21 cellular contexts compared by ENCODE assay signal in the genomic region with DNA sequence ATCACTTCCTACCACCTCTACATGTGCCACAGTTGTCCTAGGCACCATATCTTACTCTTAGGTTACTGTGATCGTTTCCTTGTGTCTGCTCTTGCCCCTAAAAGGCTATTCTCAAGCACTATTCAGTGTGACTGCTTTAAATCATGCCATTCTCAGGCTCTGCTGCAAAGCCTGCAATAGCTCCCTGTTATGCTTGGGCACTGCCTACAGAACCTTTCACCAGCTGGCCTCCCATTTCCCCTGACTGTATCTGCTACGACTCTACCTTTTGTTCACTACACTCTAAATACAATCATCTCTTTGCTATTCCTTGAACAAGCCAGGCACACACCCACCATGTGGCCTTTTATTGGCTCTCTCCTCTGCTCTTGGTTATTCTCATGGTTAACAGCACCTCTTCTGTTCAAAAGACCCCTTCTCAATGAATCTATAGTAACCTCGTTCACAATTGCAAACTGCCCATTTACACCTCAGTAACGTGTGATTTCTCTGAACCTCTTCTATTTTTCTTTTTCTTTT. TPM values are rescaled to one million over a fixed set of nuclear protein-coding genes. Genes with fewer than 3 reads are reported as not detected.
DNase-seq lines count a peak whose midpoint lies in the region; ATAC-seq and TF ChIP-seq lines count a peak whose summit lies in the region.
"Had no signal": no experiment of that assay in that cellular context is flagged by ENCODE, and none has a peak within 500 bp of the region (broad histone marks: within the 10 kb centered on the region; RNA-seq: fewer than 3 reads in every experiment).

No MANE protein-coding gene starts in this region.

- BruUV-seq in Panc1 (replicated peaks; lab: Mats Ljungman, UMichigan): no TSS peak

- TF ChIP-seq CTCF in Panc1 (IDR thresholded peaks at IDR 0.05): no peak
- no peak for TF ChIP-seq CTCF in prostate gland (IDR thresholded peaks at IDR 0.05)

- no peak for TF ChIP-seq POLR2A in prostate gland (IDR thresholded peaks at IDR 0.05)

- in situ Hi-C loops in HAP-1 (cut with MboI; ENCODE audit: low sequenced_read_pairs): no loop called here
- in situ Hi-C loops in Panc1 (cut with HindIII; ENCODE audit: low pct_unique_long_range_greater_than_20kb, low sequenced_read_pairs): no loop called here

- CTCF ChIA-PET in Panc1 (lab: Charles Lee): no interaction called here

- H3K27me3 ChIP-seq in HAP-1 (ENCODE audit: low read depth): no peaks in the 10 kb centered on the region
- H3K27me3 ChIP-seq in Panc1 (ENCODE audit: control insufficient read depth, insufficient read depth, low read length): no peaks in the 10 kb centered on the region
- H3K27me3 ChIP-seq in prostate gland (replicated peaks; ENCODE audit: insufficient read depth): no peaks in the 10 kb centered on the region
- H3K27me3 ChIP-seq: dorsolateral prefrontal cortex, transverse colon had no signal

- POLR2A ChIA-PET in Panc1 (lab: Charles Lee): no interaction called here

- intact Hi-C loops in Panc1 (cut with micrococcal nuclease; ENCODE audit: unreplicated experiment): no loop called here
- intact Hi-C loops in prostate gland (cut with DNase I): no loop called here

- H3K27ac ChIP-seq in Panc1 (ENCODE audit: low read length): no peak overlapping the region
- H3K27ac ChIP-seq in mesodermal cell (ENCODE audit: low read depth, low read length, severe bottlenecking): peak overlapping the region; percentile 23
- H3K27ac ChIP-seq in prostate gland: no peak overlapping the region
- H3K27ac ChIP-seq: dorsolateral prefrontal cortex, epithelial cell of prostate, KMS-11, transverse colon had no signal

- ATAC-seq in Panc1 (peak; percentile 64; the same call in 1 of the 2 replicates), GM21528 (IDR thresholded peaks at IDR 0.05; ENCODE audit: low FRiP score, unreplicated experiment) (no peak)
- ATAC-seq: activated CD8-positive, alpha-beta T cell treated with anti-CD3 and anti-CD28 coated beads for 36 hours; activated naive CD8-positive, alpha-beta T cell treated with anti-CD3 and anti-CD28 coated beads, Interleukin-2, amount 50 U/mL, for 24 hours; left lobe of liver; naive thymus-derived CD8-positive, alpha-beta T cell; T-cell had no signal

- H3K9me3 ChIP-seq in HAP-1 (no peaks in the 10 kb centered on the region), Panc1 (ENCODE audit: control insufficient read depth, insufficient read depth, low read depth, low read length) (no peaks in the 10 kb centered on the region), mesodermal cell (ENCODE audit: control insufficient read depth, low read length) (no peaks in the 10 kb centered on the region), prostate gland (no peaks in the 10 kb centered on the region)
- H3K9me3 ChIP-seq: transverse colon had no signal

- no peak overlapping the region for H3K4me3 ChIP-seq in HAP-1
- no peak overlapping the region for H3K4me3 ChIP-seq in Panc1 (ENCODE audit: low read depth in 2 of 2, low read length in 2 of 2)
- no peak overlapping the region for H3K4me3 ChIP-seq in mesodermal cell (ENCODE audit: extremely low read depth, insufficient read depth, low read length, poor library complexity, severe bottlenecking)
- no peak overlapping the region for H3K4me3 ChIP-seq in prostate gland
- H3K4me3 ChIP-seq: dorsolateral prefrontal cortex, transverse colon had no signal

- 25 to 42% methylated on average over 2 to 4 of the region's 4 CpGs for WGBS in mesodermal cell (ENCODE audit: insufficient coverage in 2 of 2), 2 experiments
- WGBS in prostate gland: 79% methylated on average over 4 of the region's 4 CpGs

- no peaks in the 10 kb centered on the region for H3K4me1 ChIP-seq in HAP-1
- no peaks in the 10 kb centered on the region for H3K4me1 ChIP-seq in Panc1 (ENCODE audit: control insufficient read depth, insufficient read depth, low read length)
- H3K4me1 ChIP-seq in mesodermal cell (ENCODE audit: control insufficient read depth, insufficient read depth, low read length, poor library complexity, severe bottlenecking): no peaks in the 10 kb centered on the region
- no peaks in the 10 kb centered on the region for H3K4me1 ChIP-seq in prostate gland (replicated peaks)

- H3K36me3 ChIP-seq in HAP-1 (replicated peaks) (no peaks in the 10 kb centered on the region), Panc1 (ENCODE audit: control insufficient read depth, insufficient read depth, low read length) (no peaks in the 10 kb centered on the region), mesodermal cell (ENCODE audit: control insufficient read depth, insufficient read depth, low read length) (no peaks in the 10 kb centered on the region), prostate gland (no peaks in the 10 kb centered on the region)
- H3K36me3 ChIP-seq: transverse colon had no signal

- DNase-seq in ELF-1 (ENCODE audit: low read depth, low spot score): peak; percentile 19
- DNase-seq in HAP-1 (ENCODE audit: low spot score in 2 of 2): peak; percentile 7 to 10
- no peak for DNase-seq in Panc1 (ENCODE audit: low read depth, low spot score)
- no peak for DNase-seq in stimulated activated CD8-positive, alpha-beta memory T cell treated with anti-CD3 and anti-CD28 coated beads, Interleukin-4, amount 100 ng/mL, for 48 hours
- no peak for DNase-seq in prostate gland (ENCODE audit: low spot score)
- DNase-seq: activated CD8-positive, alpha-beta T cell treated with anti-CD3 and anti-CD28 coated beads for 36 hours; activated effector memory CD4-positive, alpha-beta T cell treated with anti-CD3 and anti-CD28 coated beads, Interleukin-2, amount 50 U/mL, for 16 hours; activated naive CD8-positive, alpha-beta T cell treated with anti-CD3 and anti-CD28 coated beads, Interleukin-2, amount 50 U/mL, for 24 hours; activated T-cell treated with anti-CD3 and anti-CD28 coated beads for 4 hours; cerebellar nuclear complex; dorsolateral prefrontal cortex; head of caudate nucleus; naive thymus-derived CD8-positive, alpha-beta T cell; NCI-H1694; T-cell; transverse colon had no signal

RNA-seq across cellular contexts. Expression of a gene that starts 29.6 kb away (rescaled TPM):
- 173 TPM for total RNA-seq in Panc1 (2021; ENCODE audit: unreplicated experiment)
- 49.1 TPM for polyA plus RNA-seq in Panc1 (2012; ENCODE audit: insufficient read length)
- polyA plus RNA-seq in mesodermal cell (2013, experiment 1 of 2): 65.4 TPM
- 55.8 TPM for polyA plus RNA-seq in mesodermal cell (2013, experiment 2 of 2)
- 10 to 100 TPM; 35.9 to 62.4 TPM for total RNA-seq in prostate gland

Comparison
In these comparisons a context has a peak if more than half of its experiments do, and no peak if none do; other contexts are left out.
1. DNase-seq: peak in ELF-1 (single experiment) and HAP-1 (2 of 2); none in Panc1 (single experiment), stimulated activated CD8-positive, alpha-beta memory T cell treated with anti-CD3 and anti-CD28 coated beads, Interleukin-4, amount 100 ng/mL, for 48 hours (single experiment) and prostate gland (single experiment).